11 cellular contexts compared by ENCODE assay signal in genomic region chr9:78004478-78005229, GRCh38. TPM values are rescaled to one million over a fixed set of nuclear protein-coding genes. Genes with fewer than 3 reads are reported as not detected.
A peak's percentile ranks its signal among the peaks of the same experiment; 100 is the strongest.
DNase-seq lines count a peak whose midpoint lies in the region; FAIRE-seq and TF ChIP-seq lines count a peak whose summit lies in the region.
"Had no signal": no experiment of that assay in that cellular context is flagged by ENCODE, and none has a peak within 500 bp of the region (broad histone marks: within the 10 kb centered on the region; RNA-seq: fewer than 3 reads in every experiment).

No MANE protein-coding gene starts in this region.

- peaks cover 0 to 25% of the 10 kb centered on the region in 2 donors for H3K4me1 ChIP-seq in right atrium auricular region

- H3K4me3 ChIP-seq in right atrium auricular region = no peak overlapping the region

- H3K36me3 Mint-ChIP-seq in glutamatergic neuron (ENCODE audit: unreplicated experiment) = no peaks in the 10 kb centered on the region

- peak; percentile 70 for TF ChIP-seq CTCF in 22Rv1 (IDR thresholded peaks at IDR 0.05)
- TF ChIP-seq CTCF in glutamatergic neuron (IDR thresholded peaks at IDR 0.05; ENCODE audit: partially characterized antibody, unreplicated experiment) = peak; percentile 41
- no peak for TF ChIP-seq CTCF in right atrium auricular region (IDR thresholded peaks at IDR 0.05)

- H3K4me1 Mint-ChIP-seq in glutamatergic neuron (ENCODE audit: low read depth, unreplicated experiment) = peaks cover 17% of the 10 kb centered on the region

- H3K27ac Mint-ChIP-seq in glutamatergic neuron (ENCODE audit: unreplicated experiment) = no peak overlapping the region

- in situ Hi-C loops in SK-MEL-5 (cut with HindIII; ENCODE audit: low pct_unique_long_range_greater_than_20kb, low sequenced_read_pairs) = no loop called here

- FAIRE-seq in H54 (lab: Jason Lieb, UNC) = peak; percentile 91

- no peaks in the 10 kb centered on the region for H3K9me3 Mint-ChIP-seq in glutamatergic neuron (ENCODE audit: unreplicated experiment)

- no peaks in the 10 kb centered on the region for H3K27me3 ChIP-seq in right atrium auricular region

- DNase-seq in H54 (ENCODE audit: insufficient read length, low spot score) = no peak
- DNase-seq in SK-MEL-5 (ENCODE audit: low read depth, low spot score) = peak; percentile 70
- no peak for DNase-seq in glutamatergic neuron
- DNase-seq in amygdala (lab: John Stamatoyannopoulos, UW) = no peak
- no peak for DNase-seq in dermis blood vessel endothelial cell
- no peak for DNase-seq in right atrium auricular region (ENCODE audit: low spot score)
- DNase-seq in activated CD4-positive, alpha-beta T cell treated with anti-CD3 and anti-CD28 coated beads for 1 hour = no peak
- DNase-seq: effector CD4-positive, alpha-beta T cell; mesendoderm; NCI-H526 treated with DMSO at 0.1 percent for 48 hours had no signal

- TF ChIP-seq POLR2A in H54 (IDR thresholded peaks at IDR 0.05; ENCODE audit: low read depth, low read length) = no peak

- H3K27me3 Mint-ChIP-seq in glutamatergic neuron (ENCODE audit: unreplicated experiment) = no peaks in the 10 kb centered on the region

- no peaks in the 10 kb centered on the region for H3K9me3 ChIP-seq in right atrium auricular region

- no peak overlapping the region for H3K4me3 Mint-ChIP-seq in glutamatergic neuron (ENCODE audit: unreplicated experiment)

- no peaks in the 10 kb centered on the region for H3K36me3 ChIP-seq in right atrium auricular region

- H3K27ac ChIP-seq in 22Rv1 (no peak overlapping the region), right atrium auricular region (no peak overlapping the region)

RNA-seq across cellular contexts. Expression of gene GNAQ, which starts 27.0 kb away (rescaled TPM):
- 27.1 and 29.8 TPM in 2 replicates for total RNA-seq in SK-MEL-5 (2014; rRNA removed; shearing (Covaris generic))
- polyA plus RNA-seq in SK-MEL-5 (2015; cell fraction: cytosol; rRNA removed) = 22.1 and 28.4 TPM in 2 replicates
- 20.0 and 20.1 TPM in 2 replicates for polyA plus RNA-seq in SK-MEL-5 (2015; cell fraction: nucleus; rRNA removed)
- total RNA-seq in glutamatergic neuron (ENCODE audit: unreplicated experiment) (72.8 TPM), dermis blood vessel endothelial cell (48.0 and 88.6 TPM in 2 replicates), right atrium auricular region (10 to 100 TPM; 13.4 to 17.8 TPM)

Comparison
In these comparisons a context has a peak if more than half of its experiments do, and no peak if none do; other contexts are left out.
1. CTCF ChIP-seq: peak in 22Rv1 (single experiment) and glutamatergic neuron (single experiment); none in right atrium auricular region (0 of 2).